ENCODE assay signal across 22 cellular contexts in the genomic region with DNA sequence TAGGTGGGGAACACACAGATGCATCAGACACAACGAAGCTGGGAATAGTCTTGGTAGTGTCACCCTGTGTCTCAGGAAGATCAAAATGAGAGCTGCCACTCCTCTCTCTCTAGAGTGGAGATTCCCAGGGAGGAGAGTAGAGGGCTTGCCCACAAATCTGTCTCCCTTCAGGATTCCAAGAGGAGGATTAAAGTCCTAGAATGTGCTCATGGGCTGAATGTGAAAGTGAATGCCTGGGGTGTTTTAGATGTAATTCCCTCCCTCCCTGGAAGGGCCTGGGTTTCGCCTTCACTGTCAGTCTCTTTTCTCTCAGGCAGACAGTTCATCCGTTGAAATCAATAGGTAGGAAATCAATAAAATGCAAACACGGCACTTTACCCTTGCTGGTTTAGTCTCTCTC.
"Had no signal": no experiment of that assay in that cellular context is flagged by ENCODE, and none has a peak within 500 bp of the region (broad histone marks: within the 10 kb centered on the region; RNA-seq: fewer than 3 reads in every experiment).

No MANE protein-coding gene starts in this region.

- H3K27me3 ChIP-seq: cardiac muscle cell had no signal

- H3K4me3 ChIP-seq: cardiac muscle cell, K562 had no signal

- H3K36me3 ChIP-seq: cardiac muscle cell had no signal

- H3K27ac ChIP-seq: cardiac muscle cell had no signal

- FAIRE-seq: astrocyte, K562, RCC 7860 had no signal

- DNase-seq: activated CD4-positive, alpha-beta T cell treated with anti-CD3 and anti-CD28 coated beads for 48 hours; activated CD4-positive, alpha-beta T cell treated with anti-CD3 and anti-CD28 coated beads, Interleukin-2, amount 50 U/mL, for 4 hours; activated CD4-positive, CD25-positive, alpha-beta regulatory T cell treated with anti-CD3 and anti-CD28 coated beads, Interleukin-2, amount 50 U/mL, for 72 hours; activated CD8-positive, alpha-beta memory T cell treated with anti-CD3 and anti-CD28 coated beads, Interleukin-2, amount 10 ng/mL, durations not matched to agents 7 days and 5 days; activated effector memory CD4-positive, alpha-beta T cell treated with anti-CD3 and anti-CD28 coated beads, Interleukin-2, amount 50 U/mL, for 16 hours; activated naive CD4-positive, alpha-beta T cell treated with anti-CD3 and anti-CD28 coated beads for 36 hours; activated T-cell treated with anti-CD3 and anti-CD28 coated beads, Interleukin-2, amount 50 U/mL, for 24 hours; amygdala; Kasumi-1; NCI-H1694; NCI-H2029 treated with DMSO at 0.1 percent for 48 hours; NCI-H226; NCI-H510A treated with DMSO at 0.1 percent for 48 hours; NCI-H69; PC-3; SHP77 treated with DMSO at 0.1 percent for 48 hours; T-helper 17 cell; T-helper 9 cell had no signal
